In genomic region chr1:90936731-90937130, GRCh38 we compare ENCODE assay signal across 20 cellular contexts.
"Had no signal": no experiment of that assay in that cellular context is flagged by ENCODE, and none has a peak within 500 bp of the region (broad histone marks: within the 10 kb centered on the region; RNA-seq: fewer than 3 reads in every experiment).

No MANE protein-coding gene starts in this region.

- H3K27me3 ChIP-seq: breast epithelium had no signal

- H3K27ac ChIP-seq: breast epithelium, PC-9 had no signal

- H3K27ac Mint-ChIP-seq: activated CD8-positive, alpha-beta T cell treated with anti-CD3 and anti-CD28 coated beads for 36 hours; T-helper 1 cell treated with Interleukin-12 subunit alpha and Interleukin-12 subunit beta and Interleukin-4 antibody, amounts not matched to agents 30 μg/mL and 1 μg/mL, for 36 hours had no signal

- H3K36me3 ChIP-seq: breast epithelium had no signal

- H3K4me2 ChIP-seq: PC-9 had no signal

- H3K4me3 ChIP-seq: breast epithelium, PC-9 had no signal

- DNase-seq: activated CD4-positive, alpha-beta T cell treated with anti-CD3 and anti-CD28 coated beads for 4 hours; activated CD8-positive, alpha-beta memory T cell treated with anti-CD3 and anti-CD28 coated beads, Interleukin-2, amount 50 U/mL, for 4 hours; activated CD8-positive, alpha-beta T cell treated with anti-CD3 and anti-CD28 coated beads for 36 hours; activated effector memory CD4-positive, alpha-beta T cell treated with Interleukin-2 at 50 U/mL for 16 hours; activated naive CD4-positive, alpha-beta T cell; activated T-cell treated with anti-CD3 and anti-CD28 coated beads, Interleukin-2, amount 50 U/mL, for 1 hour; caudate nucleus; MM.1S; NCI-H1105; NCI-H1436; NCI-H1694 treated with DMSO at 0.1 percent for 48 hours; NCI-H2029 treated with DMSO at 0.1 percent for 48 hours; NCI-H345; NCI-H510A treated with DMSO at 0.1 percent for 48 hours; PC-9; SHP77 treated with DMSO at 0.1 percent for 48 hours had no signal

- H3K4me3 Mint-ChIP-seq: activated CD8-positive, alpha-beta T cell treated with anti-CD3 and anti-CD28 coated beads for 36 hours; activated naive CD8-positive, alpha-beta T cell; T-helper 1 cell treated with Interleukin-12 subunit alpha and Interleukin-12 subunit beta and Interleukin-4 antibody, amounts not matched to agents 30 μg/mL and 1 μg/mL, for 36 hours had no signal

- ATAC-seq: activated CD4-positive, CD25-positive, alpha-beta regulatory T cell treated with anti-CD3 and anti-CD28 coated beads, Interleukin-2, amount 50 U/mL, for 24 hours; activated CD8-positive, alpha-beta T cell treated with anti-CD3 and anti-CD28 coated beads for 36 hours had no signal

- H2AFZ ChIP-seq: PC-9 had no signal

- H3K9me3 ChIP-seq: breast epithelium had no signal

- H3K27me3 Mint-ChIP-seq: activated CD8-positive, alpha-beta T cell treated with anti-CD3 and anti-CD28 coated beads for 36 hours; activated naive CD8-positive, alpha-beta T cell had no signal

- H3K9me3 Mint-ChIP-seq: activated CD8-positive, alpha-beta T cell treated with anti-CD3 and anti-CD28 coated beads for 36 hours; T-helper 1 cell treated with Interleukin-12 subunit alpha and Interleukin-12 subunit beta and Interleukin-4 antibody, amounts not matched to agents 30 μg/mL and 1 μg/mL, for 36 hours had no signal
